Comparison of ENCODE assay signal across 8 cellular contexts in genomic region chr1:93629101-93630059, GRCh38. TPM values are rescaled to one million over a fixed set of nuclear protein-coding genes. Genes with fewer than 3 reads are reported as not detected.
DNase-seq lines count a peak whose midpoint lies in the region; ATAC-seq and TF ChIP-seq lines count a peak whose summit lies in the region.

No MANE protein-coding gene starts in this region.

- no peak overlapping the region for H3K27ac ChIP-seq in CD4-positive, alpha-beta memory T cell (ENCODE audit: low read depth, low read length)
- peak overlapping the region; percentile 63 for H3K27ac ChIP-seq in RWPE1

- ATAC-seq in GM18909 (IDR thresholded peaks at IDR 0.05; ENCODE audit: poor library complexity, unreplicated experiment) (peak; percentile 65), HG03045 (IDR thresholded peaks at IDR 0.05; ENCODE audit: unreplicated experiment) (no peak)

- CTCF ChIA-PET in CD4-positive, alpha-beta memory T cell (lab: Charles Lee; ENCODE audit: partially characterized antibody): interaction anchor here (0.6 to 7.9 kb wide), 46 partner anchors 8 to 1177 kb away, joined by 3 to 191 read pairs (median 4); partner anchors contain the start of genes DNTTIP2 and GCLM
- CTCF ChIA-PET in RWPE1 (lab: Yijun Ruan, JAX): interaction anchor here (0.5 to 4.1 kb wide), 36 partner anchors 9 to 938 kb away, joined by 3 to 81 read pairs (median 4); partner anchors contain the start of genes BCAR3 and FNBP1L

- H3K27me3 ChIP-seq in CD4-positive, alpha-beta memory T cell (ENCODE audit: insufficient read depth, low read length): no peaks in the 10 kb centered on the region

- no peak overlapping the region for H3K4me3 Mint-ChIP-seq in CD4-positive, alpha-beta memory T cell
- H3K4me3 Mint-ChIP-seq in brain: no peak overlapping the region
- no peak overlapping the region for H3K4me3 Mint-ChIP-seq in immature natural killer cell

- H3K4me1 ChIP-seq in CD4-positive, alpha-beta memory T cell (ENCODE audit: insufficient read depth, low read length): no peaks in the 10 kb centered on the region

- peak overlapping the region in 2 of 7 donors; percentile 46 to 55 for H3K27ac Mint-ChIP-seq in CD4-positive, alpha-beta memory T cell
- H3K27ac Mint-ChIP-seq in brain (peak overlapping the region in 4 of 5 experiments; percentile 18 to 63 (median 36)), immature natural killer cell (peak overlapping the region in 1 of 6 donors; percentile 54)

- H3K36me3 ChIP-seq in CD4-positive, alpha-beta memory T cell (ENCODE audit: insufficient read depth, low read length): no peaks in the 10 kb centered on the region

- POLR2A ChIA-PET in CD4-positive, alpha-beta memory T cell (lab: Charles Lee; ENCODE audit: partially characterized antibody): interaction anchor here (0.6 to 2.0 kb wide), 4 partner anchors 215 to 280 kb away, joined by 3 to 15 read pairs (median 8); partner anchors contain the start of genes DNTTIP2 and GCLM
- POLR2A ChIA-PET in RWPE1 (lab: Yijun Ruan, JAX; ENCODE audit: low non-redundant PET): interaction anchor here (0.5 kb wide), 1 partner anchor 10 kb away, joined by 5 read pairs; no protein-coding TSS in a partner anchor

- no peaks in the 10 kb centered on the region for H3K9me3 ChIP-seq in CD4-positive, alpha-beta memory T cell (ENCODE audit: control insufficient read depth in 1 of 2, low read length in 2 of 2)

- no peaks in the 10 kb centered on the region for H3K9me3 Mint-ChIP-seq in CD4-positive, alpha-beta memory T cell
- H3K9me3 Mint-ChIP-seq in brain (peaks cover 0 to 10% (median 4%) of the 10 kb centered on the region in 5 experiments), immature natural killer cell (no peaks in the 10 kb centered on the region)

- H3K36me3 Mint-ChIP-seq in CD4-positive, alpha-beta memory T cell: no peaks in the 10 kb centered on the region
- H3K36me3 Mint-ChIP-seq in brain (peaks cover 5% of the 10 kb centered on the region), immature natural killer cell (no peaks in the 10 kb centered on the region)

- no peaks in the 10 kb centered on the region for H3K4me1 Mint-ChIP-seq in CD4-positive, alpha-beta memory T cell
- H3K4me1 Mint-ChIP-seq in brain: peaks cover 29% of the 10 kb centered on the region
- no peaks in the 10 kb centered on the region for H3K4me1 Mint-ChIP-seq in immature natural killer cell

- no peaks in the 10 kb centered on the region for H3K27me3 Mint-ChIP-seq in CD4-positive, alpha-beta memory T cell
- H3K27me3 Mint-ChIP-seq in brain: peaks cover 4% of the 10 kb centered on the region
- no peaks in the 10 kb centered on the region for H3K27me3 Mint-ChIP-seq in immature natural killer cell (ENCODE audit: low read depth in 3 of 3)

- H3K4me3 ChIP-seq in CD4-positive, alpha-beta memory T cell (ENCODE audit: low read length in 2 of 2): no peak overlapping the region

- peak in 4 of 5 donors; percentile 62 to 69 (median 63) for DNase-seq in CD4-positive, alpha-beta memory T cell
- DNase-seq in NAMALWA (ENCODE audit: low spot score): peak; percentile 80
- DNase-seq in RWPE1 (ENCODE audit: low spot score): no peak
- peak; percentile 50 to 66 (median 60) for DNase-seq in immature natural killer cell
- DNase-seq in stimulated activated CD8-positive, alpha-beta memory T cell treated with anti-CD3 and anti-CD28 coated beads, Interleukin-7, amount 100 ng/mL, for 1 hour (ENCODE audit: low read depth in 2 of 2): peak; percentile 7 to 13

- peak; percentile 84 for TF ChIP-seq CTCF in RWPE1 (conservative IDR thresholded peaks at IDR 0.05; ENCODE audit: low read depth)
- TF ChIP-seq CTCF in brain (conservative IDR thresholded peaks at IDR 0.05): peak; percentile 92 to 97

- intact Hi-C loops in CD4-positive, alpha-beta memory T cell (cut with micrococcal nuclease): loop anchor here (1.0 to 10.0 kb wide), 8 partner anchors 185 to 552 kb away; partner anchors contain the start of genes GCLM and MTF2

RNA-seq across cellular contexts. Expression of gene BCAR3, which starts 52.3 kb away (rescaled TPM):
- 1 to 10 TPM; 1.0 to 1.2 TPM for total RNA-seq in CD4-positive, alpha-beta memory T cell
- under 1 TPM; 0.39 to 0.49 TPM for polyA plus RNA-seq in CD4-positive, alpha-beta memory T cell
- polyA plus RNA-seq in brain (ENCODE audit: insufficient read depth, low read depth, low replicate concordance) (14.4 TPM), immature natural killer cell (under 1 TPM in 2 of 3 donors, not detected in 1; 0.27 to 0.43 TPM)

Comparison
In these comparisons a context has a peak if more than half of its experiments do, and no peak if none do; other contexts are left out.
1. RNA of gene BCAR3, which starts 52.3 kb away (polyA plus RNA-seq): 14.4 TPM in brain (single experiment); 0.39 to 0.49 TPM in CD4-positive, alpha-beta memory T cell and 0.27 to 0.43 TPM in immature natural killer cell; every median in the first group is over 10 times any median in the second.